Comparison of ENCODE assay signal across 9 cellular contexts in the genomic region with DNA sequence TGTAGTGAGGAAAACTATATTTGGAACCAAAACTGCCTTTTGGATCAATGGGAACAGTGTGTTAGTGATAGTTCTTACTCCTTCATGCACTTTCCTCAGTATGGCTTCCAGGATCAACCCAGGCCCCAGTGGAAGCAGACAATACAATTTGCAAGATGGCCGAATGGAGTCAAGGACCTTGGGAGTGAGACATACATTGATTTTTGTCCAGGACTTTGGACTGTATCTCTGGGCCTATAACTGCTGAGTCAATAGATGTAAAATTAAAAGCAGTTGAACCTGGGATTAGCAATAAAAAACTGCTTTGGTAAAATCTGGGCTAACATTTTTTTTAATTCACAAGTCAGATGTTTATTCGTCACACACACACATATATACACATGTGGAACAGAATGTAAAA. TPM values are rescaled to one million over a fixed set of nuclear protein-coding genes. Genes with fewer than 3 reads are reported as not detected.
A peak's percentile ranks its signal among the peaks of the same experiment; 100 is the strongest.
DNase-seq lines count a peak whose midpoint lies in the region; ATAC-seq, FAIRE-seq and TF ChIP-seq lines count a peak whose summit lies in the region.
"Had no signal": no experiment of that assay in that cellular context is flagged by ENCODE, and none has a peak within 500 bp of the region (broad histone marks: within the 10 kb centered on the region; RNA-seq: fewer than 3 reads in every experiment).

No MANE protein-coding gene starts in this region.

- H3K36me3 ChIP-seq in CD4-positive, CD25-positive, alpha-beta regulatory T cell (ENCODE audit: control insufficient read depth, insufficient read depth, low read length), result no peaks in the 10 kb centered on the region
- H3K36me3 ChIP-seq in HUES64 (ENCODE audit: insufficient read depth, low read length), result peaks cover 6% of the 10 kb centered on the region
- H3K36me3 ChIP-seq in endothelial cell of umbilical vein (ENCODE audit: control insufficient read depth in 2 of 2, extremely low read depth in 1 of 2, insufficient read depth in 2 of 2, low read length in 2 of 2), result no peaks in the 10 kb centered on the region

- peaks cover 15% of the 10 kb centered on the region for H3K27me3 Mint-ChIP-seq in CD4-positive, CD25-positive, alpha-beta regulatory T cell
- H3K27me3 Mint-ChIP-seq in neural crest cell (ENCODE audit: low read depth), result no peaks in the 10 kb centered on the region

- no peaks in the 10 kb centered on the region for H3K36me3 Mint-ChIP-seq in CD4-positive, CD25-positive, alpha-beta regulatory T cell
- no peaks in the 10 kb centered on the region for H3K36me3 Mint-ChIP-seq in neural crest cell (ENCODE audit: low read depth)

- TF ChIP-seq CTCF in endothelial cell of umbilical vein (IDR thresholded peaks at IDR 0.05; ENCODE audit: extremely low read depth in 1 of 2, insufficient read depth in 1 of 2, low read depth in 1 of 2, low read length in 2 of 2) (no peak), neural crest cell (conservative IDR thresholded peaks at IDR 0.05) (no peak)

- no peaks in the 10 kb centered on the region for H3K9me1 ChIP-seq in endothelial cell of umbilical vein (replicated peaks; ENCODE audit: control insufficient read depth, extremely low read depth, insufficient read depth, low read length)

- CTCF ChIA-PET in endothelial cell of umbilical vein (lab: Charles Lee), result no interaction called here

- peaks cover 4% of the 10 kb centered on the region for H3K4me1 ChIP-seq in CD4-positive, CD25-positive, alpha-beta regulatory T cell (ENCODE audit: control insufficient read depth, insufficient read depth, low read length, poor library complexity, severe bottlenecking)
- no peaks in the 10 kb centered on the region for H3K4me1 ChIP-seq in HUES64 (ENCODE audit: insufficient read depth, low read length)
- peaks cover 10% of the 10 kb centered on the region for H3K4me1 ChIP-seq in endothelial cell of umbilical vein (ENCODE audit: control insufficient read depth, extremely low read depth, insufficient read depth, low read length)

- no peak for TF ChIP-seq POLR2A in endothelial cell of umbilical vein (IDR thresholded peaks at IDR 0.05; ENCODE audit: low read depth, low read length)

- POLR2A ChIA-PET in endothelial cell of umbilical vein (lab: Charles Lee), result no interaction called here

- no peak overlapping the region for H3K4me2 ChIP-seq in endothelial cell of umbilical vein (ENCODE audit: insufficient read depth, low read length)

- H3K79me2 ChIP-seq in endothelial cell of umbilical vein (ENCODE audit: control insufficient read depth, insufficient read depth, low read length), result no peaks in the 10 kb centered on the region

- 93% methylated on average over 1 of the region's 2 CpGs for WGBS in HUES64

- H3K4me3 Mint-ChIP-seq in CD4-positive, CD25-positive, alpha-beta regulatory T cell, result peak overlapping the region; percentile 32 to 93 (median 68)
- H3K4me3 Mint-ChIP-seq in neural crest cell, result peak overlapping the region; percentile 91

- dilution Hi-C loops in endothelial cell of umbilical vein (cut with MboI; ENCODE audit: extremely low pct_ligation_motif_present, low sequenced_read_pairs), result no loop called here

- H3K9ac ChIP-seq in HUES64 (ENCODE audit: low read depth, low read length), result no peak overlapping the region
- no peak overlapping the region for H3K9ac ChIP-seq in endothelial cell of umbilical vein (replicated peaks; ENCODE audit: extremely low read depth, insufficient read depth, low read length)

- H3K27ac Mint-ChIP-seq in CD4-positive, CD25-positive, alpha-beta regulatory T cell, result peak overlapping the region in 1 of 3 donors; percentile 64
- H3K27ac Mint-ChIP-seq in neural crest cell (ENCODE audit: unreplicated experiment), result no peak overlapping the region

- no peak for FAIRE-seq in endothelial cell of umbilical vein (lab: Jason Lieb, UNC)
- FAIRE-seq: colon had no signal

- no peak overlapping the region for H3K27ac ChIP-seq in CD4-positive, CD25-positive, alpha-beta regulatory T cell (ENCODE audit: insufficient read depth, low read length, poor library complexity, severe bottlenecking)
- H3K27ac ChIP-seq in HUES64 (ENCODE audit: low read depth, low read length), result no peak overlapping the region
- no peak overlapping the region for H3K27ac ChIP-seq in endothelial cell of umbilical vein (ENCODE audit: insufficient read depth, low read depth, low read length)

- H3K9me3 Mint-ChIP-seq in CD4-positive, CD25-positive, alpha-beta regulatory T cell, result peaks cover 0 to 3% (median 0%) of the 10 kb centered on the region in 7 donors
- no peaks in the 10 kb centered on the region for H3K9me3 Mint-ChIP-seq in neural crest cell

- intact Hi-C loops in endothelial cell of umbilical vein (cut with micrococcal nuclease), result loop anchor here (10.0 kb wide), 2 partner anchors 397 to 1053 kb away; no protein-coding TSS in a partner anchor

- peaks cover 5 to 27% (median 14%) of the 10 kb centered on the region in 4 donors for H3K4me1 Mint-ChIP-seq in CD4-positive, CD25-positive, alpha-beta regulatory T cell
- H3K4me1 Mint-ChIP-seq in neural crest cell, result peaks cover 34% of the 10 kb centered on the region

- BruUV-seq in endothelial cell of umbilical vein (replicated peaks; lab: Mats Ljungman, UMichigan), result TSS peak; percentile 26

- ATAC-seq in CD4-positive, CD25-positive, alpha-beta regulatory T cell (ENCODE audit: low read depth in 2 of 2), result no peak

- no peaks in the 10 kb centered on the region for H4K20me1 ChIP-seq in endothelial cell of umbilical vein (replicated peaks; ENCODE audit: control insufficient read depth, extremely low read depth, insufficient read depth, low read length)

- H3K4me3 ChIP-seq in CD4-positive, CD25-positive, alpha-beta regulatory T cell (ENCODE audit: low read depth, low read length), result no peak overlapping the region
- peak overlapping the region; percentile 69; the same call in 1 of the 2 replicates for H3K4me3 ChIP-seq in HUES64 (ENCODE audit: low read length)
- no peak overlapping the region for H3K4me3 ChIP-seq in endothelial cell of umbilical vein (replicated peaks in 1 of 3; ENCODE audit: insufficient read depth in 1 of 3, low read depth in 1 of 3, low read length in 3 of 3)

- H3K27me3 ChIP-seq in CD4-positive, CD25-positive, alpha-beta regulatory T cell (ENCODE audit: control insufficient read depth, insufficient read depth, low read length), result no peaks in the 10 kb centered on the region
- peaks cover 3% of the 10 kb centered on the region; the same call in 1 of the 2 replicates for H3K27me3 ChIP-seq in HUES64 (ENCODE audit: insufficient read depth, low read length)
- no peaks in the 10 kb centered on the region for H3K27me3 ChIP-seq in endothelial cell of umbilical vein (ENCODE audit: control insufficient read depth in 2 of 2, insufficient read depth in 2 of 2, low read length in 2 of 2)

- no peaks in the 10 kb centered on the region for H3K9me3 ChIP-seq in CD4-positive, CD25-positive, alpha-beta regulatory T cell (ENCODE audit: control insufficient read depth in 2 of 2, low read length in 2 of 2)
- no peaks in the 10 kb centered on the region for H3K9me3 ChIP-seq in HUES64 (ENCODE audit: insufficient read depth, low read depth, low read length)
- no peaks in the 10 kb centered on the region for H3K9me3 ChIP-seq in endothelial cell of umbilical vein (replicated peaks; ENCODE audit: control insufficient read depth, insufficient read depth, low read length)

- no peak for DNase-seq in CD4-positive, CD25-positive, alpha-beta regulatory T cell
- no peak for DNase-seq in endothelial cell of umbilical vein (ENCODE audit: low read depth, low spot score)
- no peak for DNase-seq in neural crest cell (ENCODE audit: low read depth, low spot score)
- no peak for DNase-seq in NAMALWA (ENCODE audit: low spot score)
- DNase-seq in OCI-M1 (lab: John Stamatoyannopoulos, UW), result no peak
- no peak for DNase-seq in mesenteric fat pad (ENCODE audit: low spot score)
- DNase-seq in SKM-1 treated with dmso at 0.1 percent for 144 hours (lab: John Stamatoyannopoulos, UW; ENCODE audit: unreplicated experiment), result no peak

- no peak overlapping the region for H2AFZ ChIP-seq in endothelial cell of umbilical vein (ENCODE audit: low read depth, low read length)

TF ChIP-seq in endothelial cell of umbilical vein, 7 proteins besides CTCF, POLR2A, EP300 and RAD21:
- no peak for TF ChIP-seq POLR2AphosphoS5 (IDR thresholded peaks at IDR 0.05; ENCODE audit: insufficient read depth, low read depth, low read length)
- no peak for TF ChIP-seq EZH2 (IDR thresholded peaks at IDR 0.05; ENCODE audit: borderline replicate concordance, low read depth, low read length, severe bottlenecking)
- no peak for TF ChIP-seq JUN (IDR thresholded peaks at IDR 0.05; ENCODE audit: borderline replicate concordance, insufficient read depth, insufficient read length, low read depth)
- TF ChIP-seq, protein P1, sequence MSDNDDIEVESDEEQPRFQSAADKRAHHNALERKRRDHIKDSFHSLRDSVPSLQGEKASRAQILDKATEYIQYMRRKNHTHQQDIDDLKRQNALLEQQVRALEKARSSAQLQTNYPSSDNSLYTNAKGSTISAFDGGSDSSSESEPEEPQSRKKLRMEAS (IDR thresholded peaks at IDR 0.05; ENCODE audit: insufficient read depth, insufficient read length), result no peak
- no peak for TF ChIP-seq GATA2 (IDR thresholded peaks at IDR 0.05; ENCODE audit: insufficient read depth, insufficient read length, low read depth, low read length)
- no peak for TF ChIP-seq FOS (IDR thresholded peaks at IDR 0.05; ENCODE audit: borderline replicate concordance, insufficient read depth, low read length)

RNA-seq across cellular contexts. Expression of a gene that starts 1.8 kb away (rescaled TPM):
- total RNA-seq in CD4-positive, CD25-positive, alpha-beta regulatory T cell, result 0.37 TPM
- under 1 TPM in 3 of 4 donors, not detected in 1; 0.28 to 0.59 (median 0.34) TPM for polyA plus RNA-seq in CD4-positive, CD25-positive, alpha-beta regulatory T cell
- 1.6 TPM for polyA plus RNA-seq in HUES64 (2013, experiment 1 of 2)
- 3.8 TPM for polyA plus RNA-seq in HUES64 (2013, experiment 2 of 2)
- 0.97 and 2.5 TPM in 2 replicates for total RNA-seq in endothelial cell of umbilical vein
- 1.1 and 1.2 TPM in 2 replicates for polyA plus RNA-seq in endothelial cell of umbilical vein
- polyA plus RNA-seq in endothelial cell of umbilical vein (2011; cell fraction: cytosol; rRNA removed), result 0.94 and 1.1 TPM in 2 replicates
- 1.1 and 1.4 TPM in 2 replicates for polyA plus RNA-seq in endothelial cell of umbilical vein (2011; cell fraction: nucleus; rRNA removed)
- polyA plus RNA-seq in endothelial cell of umbilical vein (2012), result 0.50 and 0.94 TPM in 2 replicates
- polyA minus RNA-seq in endothelial cell of umbilical vein, result 1.4 and 1.8 TPM in 2 replicates
- not detected for polyA minus RNA-seq in endothelial cell of umbilical vein (2011; cell fraction: cytosol; rRNA and poly(A)+ RNA removed)
- 0.82 and 0.96 TPM in 2 replicates for polyA minus RNA-seq in endothelial cell of umbilical vein (2011; cell fraction: nucleus; rRNA and poly(A)+ RNA removed)
- total RNA-seq in neural crest cell, result 13.3 and 14.2 TPM in 2 replicates
- 24.0 TPM for total RNA-seq in mesenteric fat pad
